In genomic region chr5:122919969-122920368, GRCh38 we compare ENCODE assay signal across 26 cellular contexts.
DNase-seq lines count a peak whose midpoint lies in the region; ATAC-seq, FAIRE-seq and TF ChIP-seq lines count a peak whose summit lies in the region.
"Had no signal": no experiment of that assay in that cellular context is flagged by ENCODE, and none has a peak within 500 bp of the region (broad histone marks: within the 10 kb centered on the region; RNA-seq: fewer than 3 reads in every experiment).

No MANE protein-coding gene starts in this region.

- H3K4me3 ChIP-seq in H1 (ENCODE audit: extremely low read depth in 1 of 4, insufficient read depth in 2 of 4, low read depth in 3 of 4, low read length in 4 of 4): no peak overlapping the region
- H3K4me3 ChIP-seq: A549; BLaER1 treated with 17β-estradiol and CSF1 and Interleukin-3, amounts not matched to agents 10 nM and 100 nM; GM12878 had no signal

- no peak overlapping the region for H2AK5ac ChIP-seq in H1 (ENCODE audit: low read depth, low read length)

- no peak overlapping the region for H3K23ac ChIP-seq in H1 (ENCODE audit: insufficient read length)

- TF ChIP-seq POLR2A in H1 (IDR thresholded peaks at IDR 0.05; ENCODE audit: control extremely low read depth in 1 of 2, low read depth in 2 of 2, low read length in 2 of 2): no peak

- ATAC-seq in WTC11 (peak; percentile 12; the same call in 1 of the 2 replicates), HG02588 (IDR thresholded peaks at IDR 0.05; ENCODE audit: unreplicated experiment) (no peak), HG03045 (IDR thresholded peaks at IDR 0.05; ENCODE audit: unreplicated experiment) (no peak)
- ATAC-seq: A549; CD8-positive, alpha-beta T cell; GM12878 had no signal

- H4K8ac ChIP-seq in H1 (ENCODE audit: extremely low read depth, insufficient read depth, low read length): no peak overlapping the region

- H2BK5ac ChIP-seq in H1 (ENCODE audit: low read depth, low read length): no peak overlapping the region

- H3K79me1 ChIP-seq in H1 (ENCODE audit: low read depth, low read length): no peaks in the 10 kb centered on the region

- no peak overlapping the region for H3K14ac ChIP-seq in H1 (ENCODE audit: insufficient read length)

- no peak overlapping the region for H2BK15ac ChIP-seq in H1 (ENCODE audit: low read length)

- no peak overlapping the region for H3K18ac ChIP-seq in H1 (ENCODE audit: extremely low read depth, low read length)

- no peaks in the 10 kb centered on the region for H3K23me2 ChIP-seq in H1 (ENCODE audit: low read depth, low read length)

- H3K4ac ChIP-seq in H1 (replicated peaks; ENCODE audit: insufficient read length, low read depth, low read length): no peak overlapping the region

- 0 out of 4 replicates have a peak overlapping the region, but pooled peaks of 1 of the 2 experiments have one; percentile 5 for H3K4me2 ChIP-seq in H1 (ENCODE audit: insufficient read depth in 1 of 2, low read depth in 2 of 2, low read length in 2 of 2)
- H3K4me2 ChIP-seq: A549; BLaER1 treated with 17β-estradiol and CSF1 and Interleukin-3, amounts not matched to agents 10 nM and 100 nM had no signal

- H3K27ac Mint-ChIP-seq in activated CD4-positive, alpha-beta T cell treated with anti-CD3 and anti-CD28 coated beads, Interleukin-2, amount 10 ng/mL, durations not matched to agents 24 days and 14 days: no peak overlapping the region
- no peak overlapping the region for H3K27ac Mint-ChIP-seq in activated CD4-positive, alpha-beta T cell treated with anti-CD3 and anti-CD28 coated beads, Interleukin-2, amount 10 ng/mL, durations not matched to agents 7 days and 5 days
- H3K27ac Mint-ChIP-seq in WTC11: peak overlapping the region; percentile 7
- H3K27ac Mint-ChIP-seq: B cell; CD4-positive, alpha-beta T cell; CD8-positive, alpha-beta T cell had no signal

- no peak overlapping the region for H3K4me3 Mint-ChIP-seq in activated CD4-positive, alpha-beta T cell treated with anti-CD3 and anti-CD28 coated beads, Interleukin-2, amount 10 ng/mL, durations not matched to agents 24 days and 14 days
- no peak overlapping the region for H3K4me3 Mint-ChIP-seq in activated CD4-positive, alpha-beta T cell treated with anti-CD3 and anti-CD28 coated beads, Interleukin-2, amount 10 ng/mL, durations not matched to agents 7 days and 5 days
- H3K4me3 Mint-ChIP-seq in WTC11: no peak overlapping the region
- H3K4me3 Mint-ChIP-seq: B cell; CD4-positive, alpha-beta T cell; CD8-positive, alpha-beta T cell had no signal

- no peaks in the 10 kb centered on the region; a peak in 1 of 4 replicates for H3K79me2 ChIP-seq in H1 (ENCODE audit: control insufficient read depth in 1 of 2, insufficient read depth in 2 of 2, low read length in 2 of 2)

- H3K27me3 ChIP-seq in H1 (replicated peaks in 1 of 4; ENCODE audit: control insufficient read depth in 3 of 4, extremely low read depth in 1 of 4, insufficient read depth in 3 of 4, low read length in 3 of 4): no peaks in the 10 kb centered on the region
- H3K27me3 ChIP-seq: BLaER1 treated with 17β-estradiol and CSF1 and Interleukin-3, amounts not matched to agents 10 nM and 100 nM had no signal

- DNase-seq in activated CD4-positive, alpha-beta T cell treated with anti-CD3 and anti-CD28 coated beads, Interleukin-2, amount 10 ng/mL, durations not matched to agents 24 days and 14 days: peak; percentile 16
- DNase-seq in activated CD4-positive, alpha-beta T cell treated with anti-CD3 and anti-CD28 coated beads, Interleukin-2, amount 10 ng/mL, durations not matched to agents 7 days and 5 days: no peak
- DNase-seq in WTC11 (ENCODE audit: low spot score) (no peak), H1 (ENCODE audit: low read depth in 1 of 2, low spot score in 2 of 2) (no peak)
- DNase-seq: AML-193; Caco-2; Calu3; CD4-positive, alpha-beta T cell; CD8-positive, alpha-beta T cell; DMS153; DMS53; DMS79; DND-41; EL; GDM1 had no signal

- H2AFZ ChIP-seq in H1 (ENCODE audit: low read length): no peak overlapping the region

- no peak for TF ChIP-seq EP300 in H1 (IDR thresholded peaks at IDR 0.05; ENCODE audit: borderline replicate concordance in 1 of 2, low read depth in 2 of 2, low read length in 2 of 2)

- H3K9ac ChIP-seq in H1 (replicated peaks in 1 of 4; ENCODE audit: extremely low read depth in 1 of 4, low read depth in 3 of 4, low read length in 3 of 4): no peak overlapping the region
- H3K9ac ChIP-seq: BLaER1 treated with 17β-estradiol and CSF1 and Interleukin-3, amounts not matched to agents 10 nM and 100 nM had no signal

- POLR2A ChIA-PET in activated CD4-positive, alpha-beta T cell treated with anti-CD3 and anti-CD28 coated beads, Interleukin-2, amount 10 ng/mL, durations not matched to agents 7 days and 5 days (lab: Charles Lee): no interaction called here
- POLR2A ChIA-PET in WTC11 (lab: Charles Lee) (no interaction called here), H1 (lab: Charles Lee; ENCODE audit: partially characterized antibody) (interaction anchor here (1.3 kb wide), 1 partner anchor 75 kb away, joined by 3 read pairs; the partner anchor contains the start of gene SNX24)

- H3K36me3 ChIP-seq in H1 (ENCODE audit: control insufficient read depth in 2 of 4, insufficient read depth in 4 of 4, low read length in 3 of 4): no peaks in the 10 kb centered on the region

- 65% methylated on average over 1 of the region's 1 CpG; no CpG with 5 or more reads in 1 of the 2 experiments for WGBS in H1 (ENCODE audit: extremely low coverage in 1 of 2, insufficient coverage in 1 of 2, insufficient read length in 1 of 2, insufficient replicate concordance in 2 of 2, low coverage in 1 of 2, low lambda C conversion rate in 2 of 2, missing lambda C conversion rate in 1 of 2), 2 experiments

- H3K9me3 Mint-ChIP-seq in activated CD4-positive, alpha-beta T cell treated with anti-CD3 and anti-CD28 coated beads, Interleukin-2, amount 10 ng/mL, durations not matched to agents 24 days and 14 days: no peaks in the 10 kb centered on the region
- peaks cover 2% of the 10 kb centered on the region for H3K9me3 Mint-ChIP-seq in activated CD4-positive, alpha-beta T cell treated with anti-CD3 and anti-CD28 coated beads, Interleukin-2, amount 10 ng/mL, durations not matched to agents 7 days and 5 days
- H3K9me3 Mint-ChIP-seq in WTC11: 0 out of 2 replicates have a peak, but pooled peaks cover 3% of the 10 kb centered on the region
- H3K9me3 Mint-ChIP-seq: CD4-positive, alpha-beta T cell had no signal

- FAIRE-seq in H1 (lab: Jason Lieb, UNC): no peak
- FAIRE-seq: A549, D721Med, GM12878, GM12892, GM18507 had no signal

- H3K36me3 Mint-ChIP-seq in activated CD4-positive, alpha-beta T cell treated with anti-CD3 and anti-CD28 coated beads, Interleukin-2, amount 10 ng/mL, durations not matched to agents 24 days and 14 days (ENCODE audit: low read depth): no peaks in the 10 kb centered on the region
- no peaks in the 10 kb centered on the region for H3K36me3 Mint-ChIP-seq in activated CD4-positive, alpha-beta T cell treated with anti-CD3 and anti-CD28 coated beads, Interleukin-2, amount 10 ng/mL, durations not matched to agents 7 days and 5 days (ENCODE audit: low read depth)
- peaks cover 3% of the 10 kb centered on the region; the same call in 1 of the 2 replicates for H3K36me3 Mint-ChIP-seq in WTC11
- H3K36me3 Mint-ChIP-seq: CD8-positive, alpha-beta T cell had no signal

- H4K5ac ChIP-seq in H1 (ENCODE audit: insufficient read length, low read depth, low read length): no peak overlapping the region

- H4K91ac ChIP-seq in H1 (replicated peaks; ENCODE audit: insufficient read length, low read length): no peak overlapping the region

- peaks cover 2% of the 10 kb centered on the region for H3K4me1 Mint-ChIP-seq in activated CD4-positive, alpha-beta T cell treated with anti-CD3 and anti-CD28 coated beads, Interleukin-2, amount 10 ng/mL, durations not matched to agents 24 days and 14 days
- peaks cover 3% of the 10 kb centered on the region for H3K4me1 Mint-ChIP-seq in activated CD4-positive, alpha-beta T cell treated with anti-CD3 and anti-CD28 coated beads, Interleukin-2, amount 10 ng/mL, durations not matched to agents 7 days and 5 days
- H3K4me1 Mint-ChIP-seq in WTC11: peaks cover 50% of the 10 kb centered on the region

- TF ChIP-seq RAD21 in H1 (IDR thresholded peaks at IDR 0.05 in 1 of 2, conservative IDR thresholded peaks at IDR 0.05 in 1 of 2; ENCODE audit: low read depth in 2 of 2, low read length in 2 of 2): no peak

- H3K27me3 Mint-ChIP-seq in activated CD4-positive, alpha-beta T cell treated with anti-CD3 and anti-CD28 coated beads, Interleukin-2, amount 10 ng/mL, durations not matched to agents 24 days and 14 days: no peaks in the 10 kb centered on the region
- no peaks in the 10 kb centered on the region for H3K27me3 Mint-ChIP-seq in activated CD4-positive, alpha-beta T cell treated with anti-CD3 and anti-CD28 coated beads, Interleukin-2, amount 10 ng/mL, durations not matched to agents 7 days and 5 days
- no peaks in the 10 kb centered on the region; the same call in none of the 2 replicates for H3K27me3 Mint-ChIP-seq in WTC11 (ENCODE audit: low read depth)
- H3K27me3 Mint-ChIP-seq: B cell; CD4-positive, alpha-beta T cell had no signal

- no peak overlapping the region for H3K56ac ChIP-seq in H1 (replicated peaks; ENCODE audit: insufficient read length, low read depth, low read length)

- CTCF ChIA-PET in activated CD4-positive, alpha-beta T cell treated with anti-CD3 and anti-CD28 coated beads, Interleukin-2, amount 10 ng/mL, durations not matched to agents 7 days and 5 days (lab: Charles Lee): no interaction called here
- CTCF ChIA-PET in WTC11 (lab: Charles Lee) (no interaction called here), H1 (lab: Charles Lee; ENCODE audit: partially characterized antibody) (interaction anchor here (0.6 to 1.3 kb wide), 2 partner anchors 36 to 231 kb away, joined by 3 read pairs; no protein-coding TSS in a partner anchor)

- H4K20me1 ChIP-seq in H1 (replicated peaks in 1 of 2; ENCODE audit: control insufficient read depth in 1 of 2, insufficient read depth in 2 of 2, low read length in 2 of 2): no peaks in the 10 kb centered on the region

- no peaks in the 10 kb centered on the region for H3K9me3 ChIP-seq in H1 (ENCODE audit: insufficient read depth in 2 of 2, low read depth in 1 of 2, low read length in 1 of 2)
- H3K9me3 ChIP-seq: A549, Caco-2 had no signal

- no peak overlapping the region for H2BK12ac ChIP-seq in H1 (ENCODE audit: low read depth, low read length)

- H2BK20ac ChIP-seq in H1 (ENCODE audit: low read length): no peak overlapping the region

- H2BK120ac ChIP-seq in H1 (replicated peaks; ENCODE audit: low read depth, low read length): no peak overlapping the region

- H3K4me1 ChIP-seq in H1 (replicated peaks in 1 of 4; ENCODE audit: control insufficient read depth in 3 of 4, insufficient read depth in 4 of 4, low read length in 3 of 4): peaks cover 0 to 22% (median 7%) of the 10 kb centered on the region in 4 experiments; a peak in 6 of 7 replicates

- H3K27ac ChIP-seq in H1 (ENCODE audit: low read depth, low read length): no peak overlapping the region
- H3K27ac ChIP-seq: 22Rv1; A549; BLaER1 treated with 17β-estradiol and CSF1 and Interleukin-3, amounts not matched to agents 10 nM and 100 nM; C4-2B had no signal

- intact Hi-C loops in activated CD4-positive, alpha-beta T cell treated with anti-CD3 and anti-CD28 coated beads, Interleukin-2, amount 10 ng/mL, durations not matched to agents 24 days and 14 days (cut with micrococcal nuclease): no loop called here

- TF ChIP-seq CTCF in WTC11 (IDR thresholded peaks at IDR 0.05) (no peak), H1 (IDR thresholded peaks at IDR 0.05; ENCODE audit: control extremely low read depth in 1 of 3, insufficient read depth in 1 of 3, low read depth in 1 of 3, low read length in 3 of 3) (no peak)
